Comparison of ENCODE assay signal across 8 cellular contexts in genomic region chr1:234725177-234726132, GRCh38.
DNase-seq lines count a peak whose midpoint lies in the region; ATAC-seq and TF ChIP-seq lines count a peak whose summit lies in the region.

No MANE protein-coding gene starts in this region.

- 40 to 44% methylated on average over 12 of the region's 12 CpGs for WGBS in heart right ventricle, 2 donors

- H3K27ac ChIP-seq in heart right ventricle: peak overlapping the region; percentile 91 to 100 (median 98)
- peak overlapping the region; percentile 97 for H3K27ac ChIP-seq in skeletal muscle tissue (ENCODE audit: low read depth, low read length)

- no peaks in the 10 kb centered on the region for H3K27me3 ChIP-seq in NT2/D1 (ENCODE audit: insufficient read depth, insufficient read length)
- no peaks in the 10 kb centered on the region for H3K27me3 ChIP-seq in heart right ventricle
- H3K27me3 ChIP-seq in skeletal muscle tissue (ENCODE audit: control insufficient read depth in 3 of 3, insufficient read depth in 3 of 3, low read length in 3 of 3): no peaks in the 10 kb centered on the region

- ATAC-seq in heart right ventricle: peak in 3 of 8 donors; percentile 6 to 30 (median 8)
- ATAC-seq in GM21786 (IDR thresholded peaks at IDR 0.05; ENCODE audit: unreplicated experiment): no peak
- ATAC-seq in GM21423 (IDR thresholded peaks at IDR 0.05; ENCODE audit: unreplicated experiment): no peak

- H3K4me3 ChIP-seq in NT2/D1 (ENCODE audit: insufficient read length, low read depth) (peak overlapping the region; percentile 27), heart right ventricle (peak overlapping the region in 7 of 10 donors; percentile 3 to 35 (median 21)), skeletal muscle tissue (ENCODE audit: low read length in 3 of 3) (peak overlapping the region; percentile 46 to 60 (median 52))

- no peaks in the 10 kb centered on the region for H3K9me3 ChIP-seq in NT2/D1 (ENCODE audit: insufficient read depth, low read length)
- no peaks in the 10 kb centered on the region for H3K9me3 ChIP-seq in heart right ventricle
- no peaks in the 10 kb centered on the region for H3K9me3 ChIP-seq in skeletal muscle tissue (ENCODE audit: control insufficient read depth in 3 of 3, low read length in 3 of 3)

- no peak for TF ChIP-seq CTCF in heart right ventricle (IDR thresholded peaks at IDR 0.05)

- intact Hi-C loops in heart right ventricle (cut with DNase I): loop anchor here (2.0 to 10.0 kb wide), 23 partner anchors 37 to 357 kb away; partner anchors contain the start of gene IRF2BP2 (in 2 of the 10)

- DNase-seq in Caki2 (ENCODE audit: low read depth) (peak; percentile 28), NT2/D1 (ENCODE audit: low read depth, low spot score) (no peak), heart right ventricle (peak; percentile 32 to 69), NCI-H2171 treated with DMSO at 0.1 percent for 48 hours (lab: John Stamatoyannopoulos, UW) (no peak)
- DNase-seq in activated effector memory CD4-positive, alpha-beta T cell treated with Interleukin-2 at 50 U/mL for 16 hours: peak; percentile 55

- peak overlapping the region; percentile 90 for H3K9ac ChIP-seq in NT2/D1 (ENCODE audit: insufficient read length, low read depth)
- H3K9ac ChIP-seq in skeletal muscle tissue (ENCODE audit: low read depth in 1 of 3, low read length in 3 of 3): peak overlapping the region; percentile 82 to 88 (median 87)

- H3K36me3 ChIP-seq in NT2/D1 (ENCODE audit: insufficient read depth, insufficient read length, low read length): no peaks in the 10 kb centered on the region
- H3K36me3 ChIP-seq in heart right ventricle: no peaks in the 10 kb centered on the region
- H3K36me3 ChIP-seq in skeletal muscle tissue (ENCODE audit: control insufficient read depth in 3 of 3, insufficient read depth in 3 of 3, low read length in 3 of 3): no peaks in the 10 kb centered on the region

- H3K4me1 ChIP-seq in NT2/D1 (ENCODE audit: insufficient read depth, insufficient read length) (peaks cover 29% of the 10 kb centered on the region), heart right ventricle (peaks cover 54 to 90% (median 80%) of the 10 kb centered on the region in 9 donors), skeletal muscle tissue (ENCODE audit: control insufficient read depth in 3 of 3, insufficient read depth in 3 of 3, low read length in 3 of 3) (peaks cover 67 to 76% (median 69%) of the 10 kb centered on the region in 3 donors)

- in situ Hi-C loops in Caki2 (cut with HindIII; ENCODE audit: low pct_unique_long_range_greater_than_20kb, low sequenced_read_pairs): no loop called here

Comparison
In these comparisons a context has a peak if more than half of its experiments do, and no peak if none do; other contexts are left out.
1. DNase-seq: peak in Caki2 (single experiment), activated effector memory CD4-positive, alpha-beta T cell treated with Interleukin-2 at 50 U/mL for 16 hours (single experiment) and heart right ventricle (2 of 2); none in NT2/D1 (single experiment) and NCI-H2171 treated with DMSO at 0.1 percent for 48 hours (single experiment).
2. Peak in every context shown above with its lines, with median percentiles within 50 percentile points of each other: H3K4me3 ChIP-seq.